In the genomic region with DNA sequence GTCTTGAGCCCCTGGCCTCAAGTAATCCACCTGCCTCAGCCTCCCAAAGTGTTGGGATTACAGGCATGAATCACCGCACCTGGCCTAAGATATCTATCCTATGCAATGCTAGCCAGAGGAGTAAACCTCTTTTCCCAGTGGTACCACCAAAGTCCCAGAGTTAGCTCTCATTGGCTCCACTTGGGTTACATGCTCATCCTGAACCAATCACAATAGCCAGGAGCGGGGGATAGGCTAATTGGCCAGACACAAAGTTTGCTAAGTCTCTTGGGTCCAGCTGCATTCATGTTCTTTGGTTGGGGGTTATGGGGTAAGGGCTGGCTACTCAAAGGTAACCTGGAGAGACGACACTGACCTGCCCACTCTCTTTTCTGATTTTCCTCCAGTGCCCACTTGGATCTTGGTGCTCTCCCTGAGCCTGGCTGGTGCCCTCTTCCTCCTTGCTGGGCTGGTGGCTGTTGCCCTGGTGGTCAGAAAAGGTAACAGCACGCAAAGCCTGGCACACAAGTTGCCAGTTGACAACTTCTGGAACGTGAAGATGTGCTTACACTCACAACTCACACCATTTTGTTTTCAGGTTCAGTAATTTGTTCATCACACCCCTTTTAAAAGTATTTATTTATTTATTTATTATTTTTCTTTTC, we compare ENCODE assay signal across 8 cellular contexts. TPM values are rescaled to one million over a fixed set of nuclear protein-coding genes. Genes with fewer than 3 reads are reported as not detected.
DNase-seq lines count a peak whose midpoint lies in the region; ATAC-seq and TF ChIP-seq lines count a peak whose summit lies in the region.

No MANE protein-coding gene starts in this region.

- H3K4me3 ChIP-seq in fibroblast of villous mesenchyme (ENCODE audit: low read depth, low read length) (no peak overlapping the region), upper lobe of right lung (no peak overlapping the region)

- H3K4me1 ChIP-seq in upper lobe of right lung: no peaks in the 10 kb centered on the region

- intact Hi-C loops in upper lobe of right lung (cut with DNase I): no loop called here

- H3K9me3 ChIP-seq in upper lobe of right lung: no peaks in the 10 kb centered on the region

- H3K27me3 ChIP-seq in upper lobe of right lung: no peaks in the 10 kb centered on the region

- no peak overlapping the region for H3K27ac ChIP-seq in upper lobe of right lung

- ATAC-seq in upper lobe of right lung (peak; percentile 62), GM21619 (IDR thresholded peaks at IDR 0.05; ENCODE audit: unreplicated experiment) (no peak)

- peak; percentile 58 for TF ChIP-seq CTCF in fibroblast of villous mesenchyme (IDR thresholded peaks at IDR 0.05; ENCODE audit: insufficient read depth, low read depth, low read length)
- peak; percentile 53 for TF ChIP-seq CTCF in upper lobe of right lung (IDR thresholded peaks at IDR 0.05)

- peak; percentile 46 for DNase-seq in stimulated activated CD4-positive, alpha-beta T cell treated with anti-CD3 and anti-CD28 coated beads, Interleukin-15, amount 100 ng/mL, for 24 hours
- no peak for DNase-seq in stimulated activated CD4-positive, alpha-beta T cell treated with anti-CD3 and anti-CD28 coated beads, Interleukin-12 subunit alpha, Interleukin-12 subunit beta, amount 100 ng/mL, for 4 hours
- DNase-seq in RKO (ENCODE audit: low spot score) (peak; percentile 54), fibroblast of villous mesenchyme (ENCODE audit: low read depth) (no peak), upper lobe of right lung (no peak), NOMO-1 (lab: John Stamatoyannopoulos, UW; ENCODE audit: unreplicated experiment in 2 of 2) (no peak), 8988T (no peak)

- H3K36me3 ChIP-seq in upper lobe of right lung: no peaks in the 10 kb centered on the region

RNA-seq across cellular contexts. Expression of gene C19orf38, which starts 7.8 kb away (rescaled TPM):
- total RNA-seq in fibroblast of villous mesenchyme (0.43 TPM in 1 of 2 replicates, not detected in the other), upper lobe of right lung (7.4 TPM)

RNA-seq across cellular contexts. Expression of gene CARM1, which starts 15.4 kb away (rescaled TPM):
- total RNA-seq in fibroblast of villous mesenchyme (38.0 and 40.6 TPM in 2 replicates), upper lobe of right lung (25.5 TPM)

RNA-seq across cellular contexts. Expression of gene TMED1, which starts 20.0 kb away (rescaled TPM):
- total RNA-seq in fibroblast of villous mesenchyme: 46.6 and 48.3 TPM in 2 replicates
- 25.3 TPM for total RNA-seq in upper lobe of right lung

Comparison
In these comparisons a context has a peak if more than half of its experiments do, and no peak if none do; other contexts are left out.
1. DNase-seq: peak in stimulated activated CD4-positive, alpha-beta T cell treated with anti-CD3 and anti-CD28 coated beads, Interleukin-15, amount 100 ng/mL, for 24 hours (single experiment) and RKO (single experiment); none in stimulated activated CD4-positive, alpha-beta T cell treated with anti-CD3 and anti-CD28 coated beads, Interleukin-12 subunit alpha, Interleukin-12 subunit beta, amount 100 ng/mL, for 4 hours (single experiment), fibroblast of villous mesenchyme (single experiment), upper lobe of right lung (single experiment), NOMO-1 (0 of 2) and 8988T (single experiment).